ENCODE assay signal across 12 cellular contexts in the genomic region with DNA sequence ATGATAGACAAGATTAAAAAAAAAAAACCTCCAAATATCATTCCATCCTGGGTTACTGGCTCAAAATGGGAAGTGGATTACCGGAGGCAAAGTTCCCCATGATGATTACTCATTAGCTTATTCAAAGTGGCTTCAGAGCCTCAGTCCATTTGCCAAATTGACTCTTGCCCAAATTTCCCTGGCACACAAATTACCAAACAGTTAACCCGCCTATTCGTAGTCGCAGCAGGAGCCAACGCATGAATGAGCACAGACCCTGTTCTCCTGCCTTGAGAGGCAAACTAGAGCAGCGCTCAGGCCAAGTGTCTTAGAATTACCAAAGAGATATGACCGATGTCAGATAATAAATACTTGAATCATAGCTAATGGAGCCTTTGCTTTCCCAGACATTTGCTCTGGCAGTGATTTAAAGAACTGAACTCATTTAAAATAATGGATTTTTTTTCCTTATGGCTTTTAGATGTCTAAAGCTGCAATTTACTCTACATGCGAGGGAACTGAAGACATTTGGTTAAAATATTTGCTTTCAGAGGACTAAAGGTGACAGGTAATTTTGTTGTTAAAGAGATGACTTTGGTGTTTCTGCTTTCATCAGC.
DNase-seq lines count a peak whose midpoint lies in the region; ATAC-seq and TF ChIP-seq lines count a peak whose summit lies in the region.
"Had no signal": no experiment of that assay in that cellular context is flagged by ENCODE, and none has a peak within 500 bp of the region (broad histone marks: within the 10 kb centered on the region; RNA-seq: fewer than 3 reads in every experiment).

No MANE protein-coding gene starts in this region.

- peaks cover 6 to 12% of the 10 kb centered on the region in 2 experiments for H3K4me1 ChIP-seq in trophoblast cell (ENCODE audit: control insufficient read depth in 1 of 2, insufficient read depth in 2 of 2, low read length in 2 of 2)

- H4K8ac ChIP-seq in trophoblast cell (ENCODE audit: low read depth, low read length) = no peak overlapping the region

- H3K9me3 Mint-ChIP-seq in Calu3 (ENCODE audit: low read depth, unreplicated experiment) = no peaks in the 10 kb centered on the region
- no peaks in the 10 kb centered on the region for H3K9me3 Mint-ChIP-seq in stimulated activated naive CD8-positive, alpha-beta T cell treated with anti-CD3 and anti-CD28 coated beads, Interleukin-15, amount 100 ng/mL, for 72 hours
- H3K9me3 Mint-ChIP-seq: activated CD4-positive, alpha-beta T cell treated with anti-CD3 and anti-CD28 coated beads, Interleukin-2, amount 10 ng/mL, durations not matched to agents 7 days and 5 days had no signal

- H3K4me2 ChIP-seq in trophoblast cell (ENCODE audit: low read length) = no peak overlapping the region

- CTCF ChIA-PET in Calu3 (lab: Charles Lee) = interaction anchor here (0.7 kb wide), 2 partner anchors 48 to 254 kb away, joined by 3 read pairs; no protein-coding TSS in a partner anchor

- H2BK120ac ChIP-seq in trophoblast cell (ENCODE audit: insufficient read depth, low read length, poor library complexity) = no peak overlapping the region

- peaks cover 3% of the 10 kb centered on the region for H3K79me1 ChIP-seq in trophoblast cell (ENCODE audit: low read length)

- peak; percentile 52 for DNase-seq in CD1c-positive myeloid dendritic cell (ENCODE audit: extremely low spot score)
- DNase-seq in NCI-H345 (lab: John Stamatoyannopoulos, UW) = peak; percentile 67
- DNase-seq in epithelial cell of esophagus (ENCODE audit: low read depth) = peak; percentile 32
- DNase-seq in mucosa of gallbladder (ENCODE audit: low spot score) = peak; percentile 22
- no peak for DNase-seq in trophoblast cell
- DNase-seq in Calu3 = no peak
- no peak for DNase-seq in stimulated activated naive CD8-positive, alpha-beta T cell treated with anti-CD3 and anti-CD28 coated beads, Interleukin-15, amount 100 ng/mL, for 72 hours
- DNase-seq: activated CD4-positive, alpha-beta T cell treated with anti-CD3 and anti-CD28 coated beads, Interleukin-2, amount 10 ng/mL, durations not matched to agents 7 days and 5 days had no signal

- H3K9ac ChIP-seq in trophoblast cell (ENCODE audit: low read length) = no peak overlapping the region

- no peaks in the 10 kb centered on the region for H3K27me3 ChIP-seq in trophoblast cell (ENCODE audit: insufficient read depth, low read length)

- H3K4me3 ChIP-seq in epithelial cell of esophagus (ENCODE audit: low read length) = no peak overlapping the region
- no peak overlapping the region for H3K4me3 ChIP-seq in trophoblast cell (ENCODE audit: low read depth, low read length)
- H3K4me3 ChIP-seq: GM12878 had no signal

- no peak overlapping the region for H2BK5ac ChIP-seq in trophoblast cell (ENCODE audit: low read depth, low read length, poor library complexity)

- H2BK12ac ChIP-seq in trophoblast cell (ENCODE audit: low read length) = no peak overlapping the region

- no peak overlapping the region for H3K14ac ChIP-seq in trophoblast cell (ENCODE audit: low read length)

- H3K27ac ChIP-seq in trophoblast cell (ENCODE audit: low read depth, low read length) = no peak overlapping the region
- H3K27ac ChIP-seq: RWPE1 had no signal

- no TSS peak for BruUV-seq in Calu3 (replicated peaks; lab: Mats Ljungman, UMichigan)

- H2AK5ac ChIP-seq in trophoblast cell (ENCODE audit: low read length) = no peak overlapping the region

- no peak overlapping the region for H3K18ac ChIP-seq in trophoblast cell (ENCODE audit: low read length)

- H4K12ac ChIP-seq in trophoblast cell (ENCODE audit: low read depth, low read length) = no peak overlapping the region

- H3K23ac ChIP-seq in trophoblast cell (ENCODE audit: low read length) = no peak overlapping the region

- H4K91ac ChIP-seq in trophoblast cell (ENCODE audit: low read depth, low read length) = no peak overlapping the region

- intact Hi-C loops in Calu3 (cut with micrococcal nuclease; ENCODE audit: unreplicated experiment) = no loop called here

- no peak overlapping the region for H2AFZ ChIP-seq in trophoblast cell (ENCODE audit: insufficient read depth, low read length, poor library complexity)

- H3K4me1 Mint-ChIP-seq in Calu3 (ENCODE audit: low read depth, unreplicated experiment) = peaks cover 5% of the 10 kb centered on the region
- no peaks in the 10 kb centered on the region for H3K4me1 Mint-ChIP-seq in stimulated activated naive CD8-positive, alpha-beta T cell treated with anti-CD3 and anti-CD28 coated beads, Interleukin-15, amount 100 ng/mL, for 72 hours
- H3K4me1 Mint-ChIP-seq: activated CD4-positive, alpha-beta T cell treated with anti-CD3 and anti-CD28 coated beads, Interleukin-2, amount 10 ng/mL, durations not matched to agents 7 days and 5 days; B cell had no signal

- ATAC-seq in GM18867 (IDR thresholded peaks at IDR 0.05; ENCODE audit: unreplicated experiment) = no peak
- no peak for ATAC-seq in stimulated activated naive CD8-positive, alpha-beta T cell treated with anti-CD3 and anti-CD28 coated beads, Interleukin-15, amount 100 ng/mL, for 72 hours

- WGBS in trophoblast cell (ENCODE audit: extremely low coverage, insufficient coverage, insufficient read length) = no CpG with 5 or more reads among the region's 8 CpGs

- no peaks in the 10 kb centered on the region for H3K36me3 Mint-ChIP-seq in Calu3 (ENCODE audit: insufficient read depth, unreplicated experiment)

- peaks cover 2% of the 10 kb centered on the region in 2 experiments for H3K36me3 ChIP-seq in trophoblast cell (ENCODE audit: control insufficient read depth in 1 of 2, insufficient read depth in 2 of 2, low read length in 2 of 2)

- TF ChIP-seq CTCF in epithelial cell of esophagus (IDR thresholded peaks at IDR 0.05; ENCODE audit: insufficient read depth, low read depth, low read length, missing control alignments) = no peak
- no peak for TF ChIP-seq CTCF in Calu3 (IDR thresholded peaks at IDR 0.05; ENCODE audit: unreplicated experiment)

- H3K27me3 Mint-ChIP-seq in Calu3 (ENCODE audit: unreplicated experiment) = no peaks in the 10 kb centered on the region
- H3K27me3 Mint-ChIP-seq in stimulated activated naive CD8-positive, alpha-beta T cell treated with anti-CD3 and anti-CD28 coated beads, Interleukin-15, amount 100 ng/mL, for 72 hours = no peaks in the 10 kb centered on the region
- H3K27me3 Mint-ChIP-seq: activated CD4-positive, alpha-beta T cell treated with anti-CD3 and anti-CD28 coated beads, Interleukin-2, amount 10 ng/mL, durations not matched to agents 7 days and 5 days; B cell had no signal

- H3K9me3 ChIP-seq in trophoblast cell (ENCODE audit: insufficient read depth, low read depth, low read length) = no peaks in the 10 kb centered on the region

- no peak overlapping the region for H3K4ac ChIP-seq in trophoblast cell (ENCODE audit: low read depth, low read length)

- H3K4me3 Mint-ChIP-seq in Calu3 (ENCODE audit: low read depth, unreplicated experiment) = no peak overlapping the region
- H3K4me3 Mint-ChIP-seq in stimulated activated naive CD8-positive, alpha-beta T cell treated with anti-CD3 and anti-CD28 coated beads, Interleukin-15, amount 100 ng/mL, for 72 hours = no peak overlapping the region
- H3K4me3 Mint-ChIP-seq: activated CD4-positive, alpha-beta T cell treated with anti-CD3 and anti-CD28 coated beads, Interleukin-2, amount 10 ng/mL, durations not matched to agents 7 days and 5 days; B cell had no signal

- H3K27ac Mint-ChIP-seq in Calu3 (ENCODE audit: unreplicated experiment) = no peak overlapping the region
- H3K27ac Mint-ChIP-seq in stimulated activated naive CD8-positive, alpha-beta T cell treated with anti-CD3 and anti-CD28 coated beads, Interleukin-15, amount 100 ng/mL, for 72 hours = no peak overlapping the region
- H3K27ac Mint-ChIP-seq: activated CD4-positive, alpha-beta T cell treated with anti-CD3 and anti-CD28 coated beads, Interleukin-2, amount 10 ng/mL, durations not matched to agents 7 days and 5 days; B cell had no signal

- H3K79me2 ChIP-seq in trophoblast cell (ENCODE audit: control insufficient read depth, insufficient read depth, low read length, poor library complexity) = no peaks in the 10 kb centered on the region

Comparison
In these comparisons a context has a peak if more than half of its experiments do, and no peak if none do; other contexts are left out.
1. DNase-seq: peak in CD1c-positive myeloid dendritic cell (single experiment), NCI-H345 (single experiment), epithelial cell of esophagus (single experiment) and mucosa of gallbladder (single experiment); none in trophoblast cell (0 of 2), Calu3 (single experiment) and stimulated activated naive CD8-positive, alpha-beta T cell treated with anti-CD3 and anti-CD28 coated beads, Interleukin-15, amount 100 ng/mL, for 72 hours (0 of 2).